In genomic region chr4:176726803-176727202, GRCh38 we compare ENCODE assay signal across 16 cellular contexts.
DNase-seq lines count a peak whose midpoint lies in the region; ATAC-seq and TF ChIP-seq lines count a peak whose summit lies in the region.
"Had no signal": no experiment of that assay in that cellular context is flagged by ENCODE, and none has a peak within 500 bp of the region (broad histone marks: within the 10 kb centered on the region; RNA-seq: fewer than 3 reads in every experiment).

No MANE protein-coding gene starts in this region.

- POLR2A ChIA-PET in WTC11 (lab: Charles Lee), result no interaction called here

- no peaks in the 10 kb centered on the region for H3K36me3 Mint-ChIP-seq in WTC11
- H3K36me3 Mint-ChIP-seq: naive thymus-derived CD4-positive, alpha-beta T cell had no signal

- H3K9me3 Mint-ChIP-seq in WTC11, result no peaks in the 10 kb centered on the region
- H3K9me3 Mint-ChIP-seq: naive thymus-derived CD4-positive, alpha-beta T cell; T-helper 1 cell treated with Interleukin-12 subunit alpha and Interleukin-12 subunit beta and Interleukin-4 antibody, amounts not matched to agents 30 μg/mL and 1 μg/mL, for 36 hours had no signal

- no peaks in the 10 kb centered on the region for H3K27me3 ChIP-seq in psoas muscle (ENCODE audit: insufficient read depth in 3 of 3, low read length in 2 of 3)
- H3K27me3 ChIP-seq: ascending aorta had no signal

- no peaks in the 10 kb centered on the region for H3K4me1 ChIP-seq in psoas muscle
- H3K4me1 ChIP-seq: ascending aorta had no signal

- H3K27ac ChIP-seq in psoas muscle, result no peak overlapping the region
- H3K27ac ChIP-seq: ascending aorta had no signal

- WGBS in psoas muscle, 3 donors, result 35 to 44% (median 41%) methylated on average over 8 of the region's 8 CpGs

- no peaks in the 10 kb centered on the region for H3K9me3 ChIP-seq in psoas muscle
- H3K9me3 ChIP-seq: ascending aorta had no signal

- intact Hi-C loops in psoas muscle (cut with DNase I), result no loop called here

- H3K4me3 ChIP-seq in HFF-Myc (replicated peaks; ENCODE audit: low read depth, low read length) (no peak overlapping the region), fibroblast of pulmonary artery (replicated peaks; ENCODE audit: low read depth, low read length) (no peak overlapping the region), psoas muscle (no peak overlapping the region)
- H3K4me3 ChIP-seq: ascending aorta had no signal

- H3K4me3 Mint-ChIP-seq in WTC11, result no peak overlapping the region
- H3K4me3 Mint-ChIP-seq: naive thymus-derived CD4-positive, alpha-beta T cell; T-helper 1 cell treated with Interleukin-12 subunit alpha and Interleukin-12 subunit beta and Interleukin-4 antibody, amounts not matched to agents 30 μg/mL and 1 μg/mL, for 36 hours had no signal

- CTCF ChIA-PET in WTC11 (lab: Charles Lee), result interaction anchor here (1.4 kb wide), 1 partner anchor 321 kb away, joined by 4 read pairs; no protein-coding TSS in a partner anchor

- DNase-seq in HFF-Myc (ENCODE audit: extremely low read depth, low read depth) (peak; percentile 10), WTC11 (ENCODE audit: low spot score) (no peak), fibroblast of pulmonary artery (ENCODE audit: low read depth) (peak; percentile 13), psoas muscle (no peak), SW480 (ENCODE audit: low spot score) (no peak), activated gamma-delta T cell (lab: John Stamatoyannopoulos, UW) (no peak), A172 (ENCODE audit: low spot score) (no peak), COLO668 (lab: John Stamatoyannopoulos, UW; ENCODE audit: unreplicated experiment) (no peak)
- DNase-seq: activated gamma-delta T cell treated with Interleukin-2 at 50 U/mL for 16 hours; Karpas-422; naive thymus-derived CD4-positive, alpha-beta T cell; NCI-H1417 treated with DMSO at 0.1 percent for 48 hours; stimulated activated naive CD8-positive, alpha-beta T cell treated with anti-CD3 and anti-CD28 coated beads, Interleukin-15, Interleukin-2, amounts not matched to agents 100 U/mL and 50 U/mL, for 24 hours had no signal

- ATAC-seq in WTC11, result no peak
- ATAC-seq in psoas muscle, result peak in 3 of 4 donors; percentile 26 to 50 (median 30)
- ATAC-seq: naive thymus-derived CD4-positive, alpha-beta T cell; stimulated activated naive CD8-positive, alpha-beta T cell treated with anti-CD3 and anti-CD28 coated beads, Interleukin-15, Interleukin-2, amounts not matched to agents 100 U/mL and 50 U/mL, for 24 hours had no signal

- TF ChIP-seq CTCF in HFF-Myc (IDR thresholded peaks at IDR 0.05; ENCODE audit: low read depth, low read length, missing control alignments), result no peak
- no peak for TF ChIP-seq CTCF in WTC11 (IDR thresholded peaks at IDR 0.05)
- TF ChIP-seq CTCF in fibroblast of pulmonary artery (IDR thresholded peaks at IDR 0.05; ENCODE audit: low read length, missing control alignments), result no peak
- no peak for TF ChIP-seq CTCF in psoas muscle (IDR thresholded peaks at IDR 0.05)

- no peaks in the 10 kb centered on the region for H3K4me1 Mint-ChIP-seq in WTC11
- H3K4me1 Mint-ChIP-seq: naive thymus-derived CD4-positive, alpha-beta T cell had no signal

- no peaks in the 10 kb centered on the region; the same call in 1 of the 2 replicates for H3K27me3 Mint-ChIP-seq in WTC11 (ENCODE audit: low read depth)
- H3K27me3 Mint-ChIP-seq: naive thymus-derived CD4-positive, alpha-beta T cell; progenitor cell of endocrine pancreas had no signal

- H3K36me3 ChIP-seq in psoas muscle (ENCODE audit: insufficient read depth in 1 of 2, low read depth in 1 of 2), result no peaks in the 10 kb centered on the region
- H3K36me3 ChIP-seq: ascending aorta had no signal

- peak overlapping the region; percentile 22; the same call in 1 of the 2 replicates for H3K27ac Mint-ChIP-seq in WTC11
- H3K27ac Mint-ChIP-seq: naive thymus-derived CD4-positive, alpha-beta T cell; progenitor cell of endocrine pancreas; T-helper 1 cell treated with Interleukin-12 subunit alpha and Interleukin-12 subunit beta and Interleukin-4 antibody, amounts not matched to agents 30 μg/mL and 1 μg/mL, for 36 hours had no signal

TF ChIP-seq in WTC11, 78 proteins besides CTCF, POLR2A, EP300 and RAD21:
- TF ChIP-seq FOXK1 (CRISPR knock-in tag; IDR thresholded peaks at IDR 0.05), result no peak
- TF ChIP-seq NR3C1 (CRISPR knock-in tag; conservative IDR thresholded peaks at IDR 0.05; ENCODE audit: low read depth), result no peak
- TF ChIP-seq ZMAT4 (CRISPR knock-in tag; IDR thresholded peaks at IDR 0.05), result no peak
- no peak for TF ChIP-seq SOX15 (CRISPR knock-in tag; IDR thresholded peaks at IDR 0.05)
- TF ChIP-seq, protein P1, sequence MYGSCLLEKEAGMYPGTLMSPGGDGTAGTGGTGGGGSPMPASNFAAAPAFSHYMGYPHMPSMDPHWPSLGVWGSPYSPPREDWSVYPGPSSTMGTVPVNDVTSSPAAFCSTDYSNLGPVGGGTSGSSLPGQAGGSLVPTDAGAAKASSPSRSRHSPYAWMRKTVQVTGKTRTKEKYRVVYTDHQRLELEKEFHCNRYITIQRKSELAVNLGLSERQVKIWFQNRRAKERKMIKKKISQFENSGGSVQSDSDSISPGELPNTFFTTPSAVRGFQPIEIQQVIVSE (CRISPR knock-in tag; IDR thresholded peaks at IDR 0.05; ENCODE audit: borderline replicate concordance), result no peak
- TF ChIP-seq CBFB (CRISPR knock-in tag; IDR thresholded peaks at IDR 0.05; ENCODE audit: low read depth), result no peak
- TF ChIP-seq TEAD4 (CRISPR knock-in tag; IDR thresholded peaks at IDR 0.05), result no peak
- TF ChIP-seq, protein P2, sequence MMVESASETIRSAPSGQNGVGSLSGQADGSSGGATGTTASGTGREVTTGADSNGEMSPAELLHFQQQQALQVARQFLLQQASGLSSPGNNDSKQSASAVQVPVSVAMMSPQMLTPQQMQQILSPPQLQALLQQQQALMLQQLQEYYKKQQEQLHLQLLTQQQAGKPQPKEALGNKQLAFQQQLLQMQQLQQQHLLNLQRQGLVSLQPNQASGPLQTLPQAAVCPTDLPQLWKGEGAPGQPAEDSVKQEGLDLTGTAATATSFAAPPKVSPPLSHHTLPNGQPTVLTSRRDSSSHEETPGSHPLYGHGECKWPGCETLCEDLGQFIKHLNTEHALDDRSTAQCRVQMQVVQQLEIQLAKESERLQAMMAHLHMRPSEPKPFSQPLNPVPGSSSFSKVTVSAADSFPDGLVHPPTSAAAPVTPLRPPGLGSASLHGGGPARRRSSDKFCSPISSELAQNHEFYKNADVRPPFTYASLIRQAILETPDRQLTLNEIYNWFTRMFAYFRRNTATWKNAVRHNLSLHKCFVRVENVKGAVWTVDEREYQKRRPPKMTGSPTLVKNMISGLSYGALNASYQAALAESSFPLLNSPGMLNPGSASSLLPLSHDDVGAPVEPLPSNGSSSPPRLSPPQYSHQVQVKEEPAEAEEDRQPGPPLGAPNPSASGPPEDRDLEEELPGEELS (CRISPR knock-in tag; IDR thresholded peaks at IDR 0.05), result no peak

Comparison
In these comparisons a context has a peak if more than half of its experiments do, and no peak if none do; other contexts are left out.
1. DNase-seq: peak in HFF-Myc (single experiment) and fibroblast of pulmonary artery (single experiment); none in WTC11 (single experiment), psoas muscle (0 of 2), SW480 (single experiment), activated gamma-delta T cell (single experiment), A172 (single experiment) and COLO668 (single experiment).